In genomic region chr1:180811886-180812285, GRCh38 we compare ENCODE assay signal across 25 cellular contexts.
"Had no signal": no experiment of that assay in that cellular context is flagged by ENCODE, and none has a peak within 500 bp of the region (broad histone marks: within the 10 kb centered on the region; RNA-seq: fewer than 3 reads in every experiment).

No MANE protein-coding gene starts in this region.

- H3K4me3 ChIP-seq: ascending aorta, breast epithelium, gastroesophageal sphincter, heart left ventricle, left lung, lung, mucosa of descending colon, ovary, right lobe of liver, thoracic aorta, vagina had no signal

- H3K9me3 ChIP-seq: ascending aorta, breast epithelium, gastroesophageal sphincter, heart left ventricle, left lung, mucosa of descending colon, neutrophil, ovary, right lobe of liver, thoracic aorta, vagina had no signal

- H3K36me3 ChIP-seq: breast epithelium, ovary, right lobe of liver had no signal

- H3K27me3 ChIP-seq: ascending aorta, breast epithelium, gastroesophageal sphincter, heart left ventricle, left lung, neutrophil, ovary, right lobe of liver, vagina had no signal

- DNase-seq: activated CD4-positive, alpha-beta T cell treated with anti-CD3 and anti-CD28 coated beads, Interleukin-2, amount 50 U/mL, for 4 hours; activated naive CD4-positive, alpha-beta T cell; activated T-cell treated with anti-CD3 and anti-CD28 coated beads for 4 hours; activated T-cell treated with anti-CD3 and anti-CD28 coated beads, Interleukin-2, amount 50 U/mL, for 72 hours; central memory CD4-positive, alpha-beta T cell; heart left ventricle; left lung; mucosa of descending colon; naive B cell; nephron progenitor cell; ovary; right lobe of liver; small intestine; stimulated activated CD4-positive, alpha-beta T cell treated with anti-CD3 and anti-CD28 coated beads, Interleukin-4, amount 100 ng/mL, for 24 hours; T-helper 2 cell had no signal

- ATAC-seq: activated naive CD4-positive, alpha-beta T cell treated with anti-CD3 and anti-CD28 coated beads, Interleukin-2, amount 50 U/mL, for 72 hours; activated T-cell treated with anti-CD3 and anti-CD28 coated beads, Interleukin-2, amount 50 U/mL, for 72 hours; gastroesophageal sphincter; heart left ventricle; left lung; mucosa of descending colon; right lobe of liver; stimulated activated effector memory CD8-positive, alpha-beta T cell treated with anti-CD3 and anti-CD28 coated beads, Interleukin-12 subunit alpha, Interleukin-12 subunit beta, amount 100 ng/mL, for 72 hours; WTC11 had no signal

- H3K27ac ChIP-seq: ascending aorta, breast epithelium, gastroesophageal sphincter, heart left ventricle, left lung, neutrophil, ovary, right lobe of liver, thoracic aorta, vagina had no signal

- H3K4me1 ChIP-seq: ascending aorta, breast epithelium, gastroesophageal sphincter, left lung, right lobe of liver, vagina had no signal
